2 cellular contexts compared by ENCODE assay signal in the genomic region with DNA sequence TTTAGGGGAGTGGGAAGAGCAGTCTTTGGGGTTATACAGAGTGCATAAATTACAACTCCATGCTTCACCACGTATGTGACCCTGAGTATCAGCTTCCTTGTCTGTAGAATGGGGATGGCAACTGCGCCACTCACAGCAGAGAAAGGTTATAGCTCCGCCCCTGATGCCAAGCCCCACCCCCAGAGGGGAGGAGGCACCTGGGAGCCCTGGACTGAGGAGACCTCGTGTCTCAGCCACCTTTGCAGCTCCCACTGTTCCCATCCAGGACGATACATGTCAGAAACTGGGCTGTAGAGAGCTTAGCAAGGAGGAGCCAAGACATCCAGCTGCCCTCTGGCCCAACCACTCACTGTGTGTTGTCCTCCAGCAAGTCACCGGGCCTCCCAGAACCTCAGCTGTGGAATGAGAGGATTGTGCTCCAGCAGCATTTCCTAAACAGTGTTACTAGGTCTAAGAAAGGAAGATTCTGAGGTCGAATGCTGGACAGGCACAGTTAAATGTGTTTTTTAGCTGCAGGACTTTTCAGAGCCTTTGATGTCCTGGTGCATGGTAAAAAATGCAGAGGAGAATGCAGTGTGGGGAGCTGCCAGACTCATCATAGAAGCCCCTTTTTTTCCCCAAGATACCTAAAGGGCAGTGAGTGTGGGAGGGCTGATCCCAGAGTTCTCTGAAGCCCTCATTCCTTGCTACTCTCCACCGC.
TF ChIP-seq lines count a peak whose summit lies in the region.

No MANE protein-coding gene starts in this region.

TF ChIP-seq in IMR-90, 13 proteins besides CTCF, POLR2A, EP300 and RAD21:
- TF ChIP-seq CHD1 (IDR thresholded peaks at IDR 0.05; ENCODE audit: low read depth, low read length) (no peak), SMC3 (IDR thresholded peaks at IDR 0.05; ENCODE audit: low read depth, low read length) (no peak), CEBPB (IDR thresholded peaks at IDR 0.05; ENCODE audit: low read depth, low read length) (no peak)
- TF ChIP-seq, protein P1, sequence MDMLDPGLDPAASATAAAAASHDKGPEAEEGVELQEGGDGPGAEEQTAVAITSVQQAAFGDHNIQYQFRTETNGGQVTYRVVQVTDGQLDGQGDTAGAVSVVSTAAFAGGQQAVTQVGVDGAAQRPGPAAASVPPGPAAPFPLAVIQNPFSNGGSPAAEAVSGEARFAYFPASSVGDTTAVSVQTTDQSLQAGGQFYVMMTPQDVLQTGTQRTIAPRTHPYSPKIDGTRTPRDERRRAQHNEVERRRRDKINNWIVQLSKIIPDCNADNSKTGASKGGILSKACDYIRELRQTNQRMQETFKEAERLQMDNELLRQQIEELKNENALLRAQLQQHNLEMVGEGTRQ (IDR thresholded peaks at IDR 0.05; ENCODE audit: low read depth, low read length): no peak

TF ChIP-seq in HepG2, 621 proteins besides CTCF, POLR2A, EP300 and RAD21:
- peak; percentile 66 for TF ChIP-seq ZNF629 (CRISPR knock-in tag; conservative IDR thresholded peaks at IDR 0.05)
- TF ChIP-seq, protein P2, sequence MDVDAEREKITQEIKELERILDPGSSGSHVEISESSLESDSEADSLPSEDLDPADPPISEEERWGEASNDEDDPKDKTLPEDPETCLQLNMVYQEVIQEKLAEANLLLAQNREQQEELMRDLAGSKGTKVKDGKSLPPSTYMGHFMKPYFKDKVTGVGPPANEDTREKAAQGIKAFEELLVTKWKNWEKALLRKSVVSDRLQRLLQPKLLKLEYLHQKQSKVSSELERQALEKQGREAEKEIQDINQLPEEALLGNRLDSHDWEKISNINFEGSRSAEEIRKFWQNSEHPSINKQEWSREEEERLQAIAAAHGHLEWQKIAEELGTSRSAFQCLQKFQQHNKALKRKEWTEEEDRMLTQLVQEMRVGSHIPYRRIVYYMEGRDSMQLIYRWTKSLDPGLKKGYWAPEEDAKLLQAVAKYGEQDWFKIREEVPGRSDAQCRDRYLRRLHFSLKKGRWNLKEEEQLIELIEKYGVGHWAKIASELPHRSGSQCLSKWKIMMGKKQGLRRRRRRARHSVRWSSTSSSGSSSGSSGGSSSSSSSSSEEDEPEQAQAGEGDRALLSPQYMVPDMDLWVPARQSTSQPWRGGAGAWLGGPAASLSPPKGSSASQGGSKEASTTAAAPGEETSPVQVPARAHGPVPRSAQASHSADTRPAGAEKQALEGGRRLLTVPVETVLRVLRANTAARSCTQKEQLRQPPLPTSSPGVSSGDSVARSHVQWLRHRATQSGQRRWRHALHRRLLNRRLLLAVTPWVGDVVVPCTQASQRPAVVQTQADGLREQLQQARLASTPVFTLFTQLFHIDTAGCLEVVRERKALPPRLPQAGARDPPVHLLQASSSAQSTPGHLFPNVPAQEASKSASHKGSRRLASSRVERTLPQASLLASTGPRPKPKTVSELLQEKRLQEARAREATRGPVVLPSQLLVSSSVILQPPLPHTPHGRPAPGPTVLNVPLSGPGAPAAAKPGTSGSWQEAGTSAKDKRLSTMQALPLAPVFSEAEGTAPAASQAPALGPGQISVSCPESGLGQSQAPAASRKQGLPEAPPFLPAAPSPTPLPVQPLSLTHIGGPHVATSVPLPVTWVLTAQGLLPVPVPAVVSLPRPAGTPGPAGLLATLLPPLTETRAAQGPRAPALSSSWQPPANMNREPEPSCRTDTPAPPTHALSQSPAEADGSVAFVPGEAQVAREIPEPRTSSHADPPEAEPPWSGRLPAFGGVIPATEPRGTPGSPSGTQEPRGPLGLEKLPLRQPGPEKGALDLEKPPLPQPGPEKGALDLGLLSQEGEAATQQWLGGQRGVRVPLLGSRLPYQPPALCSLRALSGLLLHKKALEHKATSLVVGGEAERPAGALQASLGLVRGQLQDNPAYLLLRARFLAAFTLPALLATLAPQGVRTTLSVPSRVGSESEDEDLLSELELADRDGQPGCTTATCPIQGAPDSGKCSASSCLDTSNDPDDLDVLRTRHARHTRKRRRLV (CRISPR knock-in tag; IDR thresholded peaks at IDR 0.05): no peak
